Comparison of ENCODE assay signal across 16 cellular contexts in genomic region chr17:17412331-17412730, GRCh38.
DNase-seq lines count a peak whose midpoint lies in the region; ATAC-seq and TF ChIP-seq lines count a peak whose summit lies in the region.
"Had no signal": no experiment of that assay in that cellular context is flagged by ENCODE, and none has a peak within 500 bp of the region (broad histone marks: within the 10 kb centered on the region; RNA-seq: fewer than 3 reads in every experiment).

No MANE protein-coding gene starts in this region.

- ATAC-seq in HG03521 (IDR thresholded peaks at IDR 0.05; ENCODE audit: unreplicated experiment) (no peak), HG02885 (IDR thresholded peaks at IDR 0.05; ENCODE audit: poor library complexity, unreplicated experiment) (no peak)
- ATAC-seq: activated T-cell treated with anti-CD3 and anti-CD28 coated beads, Interleukin-2, amount 50 U/mL, for 4 hours; naive thymus-derived CD4-positive, alpha-beta T cell; WTC11 had no signal

- DNase-seq in BJ (ENCODE audit: low read depth) (peak; percentile 46), LHCN-M2 (ENCODE audit: low read depth) (peak; percentile 51), cardiac fibroblast (ENCODE audit: low read depth in 2 of 2) (peak; percentile 63 to 93), non-pigmented ciliary epithelial cell (ENCODE audit: low read depth) (peak; percentile 44), NCI-H526 treated with DMSO at 0.1 percent for 48 hours (lab: John Stamatoyannopoulos, UW) (no peak), OCI-M2 (lab: John Stamatoyannopoulos, UW; ENCODE audit: unreplicated experiment) (no peak)
- DNase-seq: activated T-cell treated with anti-CD3 and anti-CD28 coated beads, Interleukin-2, amount 50 U/mL, for 4 hours; CD4-positive, CD25-positive, alpha-beta regulatory T cell; kidney glomerular epithelial cell; naive thymus-derived CD4-positive, alpha-beta T cell; NCI-H1417 treated with DMSO at 0.1 percent for 48 hours; NCI-H748 treated with DMSO at 0.1 percent for 48 hours had no signal

- H3K27me3 ChIP-seq in BJ (ENCODE audit: control insufficient read depth, insufficient read depth, low read length) = no peaks in the 10 kb centered on the region

- TF ChIP-seq CTCF in BJ (IDR thresholded peaks at IDR 0.05; ENCODE audit: insufficient read depth, low read depth, low read length) = no peak
- no peak for TF ChIP-seq CTCF in cardiac fibroblast (IDR thresholded peaks at IDR 0.05; ENCODE audit: low read depth, low read length)

- H3K4me3 ChIP-seq in BJ (ENCODE audit: low read depth, low read length) (no peak overlapping the region), cardiac fibroblast (replicated peaks in 1 of 2; ENCODE audit: low read depth in 2 of 2, low read length in 2 of 2) (no peak overlapping the region)
- H3K4me3 ChIP-seq: SK-N-MC had no signal

- CTCF ChIA-PET in BJ (lab: Yijun Ruan, JAX) = interaction anchor here (0.8 kb wide), 1 partner anchor 56 kb away, joined by 3 read pairs; no protein-coding TSS in a partner anchor

- no peaks in the 10 kb centered on the region for H3K36me3 ChIP-seq in BJ (ENCODE audit: control insufficient read depth, insufficient read depth, low read length)

- POLR2A ChIA-PET in BJ (lab: Charles Lee) = no interaction called here

Comparison
In these comparisons a context has a peak if more than half of its experiments do, and no peak if none do; other contexts are left out.
1. DNase-seq: peak in BJ (single experiment), LHCN-M2 (single experiment), cardiac fibroblast (2 of 2) and non-pigmented ciliary epithelial cell (single experiment); none in NCI-H526 treated with DMSO at 0.1 percent for 48 hours (single experiment) and OCI-M2 (single experiment).